ENCODE assay signal across 19 cellular contexts in genomic region chr5:150600951-150601773, GRCh38. TPM values are rescaled to one million over a fixed set of nuclear protein-coding genes. Genes with fewer than 3 reads are reported as not detected.
DNase-seq lines count a peak whose midpoint lies in the region; ATAC-seq, FAIRE-seq and TF ChIP-seq lines count a peak whose summit lies in the region.
"Had no signal": no experiment of that assay in that cellular context is flagged by ENCODE, and none has a peak within 500 bp of the region (broad histone marks: within the 10 kb centered on the region; RNA-seq: fewer than 3 reads in every experiment).

No MANE protein-coding gene starts in this region.

- no peaks in the 10 kb centered on the region for H3K36me3 ChIP-seq in pancreas
- H3K36me3 ChIP-seq in uterus = no peaks in the 10 kb centered on the region
- H3K36me3 ChIP-seq in HAP-1 (replicated peaks) = no peaks in the 10 kb centered on the region
- H3K36me3 ChIP-seq: thyroid gland had no signal

- TF ChIP-seq POLR2A in uterus (IDR thresholded peaks at IDR 0.05) = no peak

- H3K27me3 ChIP-seq in pancreas (no peaks in the 10 kb centered on the region), uterus (no peaks in the 10 kb centered on the region), HAP-1 (ENCODE audit: low read depth) (no peaks in the 10 kb centered on the region)
- H3K27me3 ChIP-seq: thyroid gland had no signal

- peak; percentile 45 for DNase-seq in Right ventricle myocardium inferior (ENCODE audit: missing footprints)
- no peak for DNase-seq in left ventricle myocardium superior
- DNase-seq in fibroblast of gingiva (ENCODE audit: low read depth) = peak; percentile 46
- peak in 1 of 6 donors; percentile 56 for DNase-seq in pancreas
- no peak for DNase-seq in uterus
- DNase-seq in HAP-1 (ENCODE audit: low spot score in 2 of 2) = no peak
- no peak for DNase-seq in GF-D8 (lab: John Stamatoyannopoulos, UW)
- DNase-seq: activated CD4-positive, alpha-beta memory T cell treated with anti-CD3 and anti-CD28 coated beads, Interleukin-2, amount 10 ng/mL, durations not matched to agents 7 days and 5 days; activated gamma-delta T cell; DMS53; erythroblast; MM.1S; OCI-M1; thyroid gland had no signal

- 76 to 78% methylated on average over 27 to 28 of the region's 28 CpGs for WGBS in pancreas, 2 donors

- in situ Hi-C loops in HAP-1 (cut with MboI; ENCODE audit: low sequenced_read_pairs) = no loop called here

- peaks cover 0 to 14% (median 4%) of the 10 kb centered on the region in 3 donors for H3K4me1 ChIP-seq in pancreas
- peaks cover 0 to 8% of the 10 kb centered on the region in 2 donors for H3K4me1 ChIP-seq in uterus
- no peaks in the 10 kb centered on the region for H3K4me1 ChIP-seq in HAP-1

- TF ChIP-seq CTCF in pancreas (IDR thresholded peaks at IDR 0.05) = no peak
- no peak for TF ChIP-seq CTCF in uterus (IDR thresholded peaks at IDR 0.05)

- H3K27ac ChIP-seq in pancreas (peak overlapping the region in 2 of 4 donors; percentile 13 to 20), uterus (peak overlapping the region; percentile 12 to 68)

- no peak for ATAC-seq in Right ventricle myocardium inferior
- ATAC-seq in left ventricle myocardium superior = no peak
- peak in 3 of 4 donors; percentile 24 to 46 (median 39) for ATAC-seq in pancreas
- no peak for ATAC-seq in GM19452 (IDR thresholded peaks at IDR 0.05; ENCODE audit: unreplicated experiment)

- H3K4me3 ChIP-seq in pancreas (no peak overlapping the region), uterus (no peak overlapping the region), HAP-1 (no peak overlapping the region)
- H3K4me3 ChIP-seq: thyroid gland had no signal

- intact Hi-C loops in Right ventricle myocardium inferior (cut with DNase I) (no loop called here), left ventricle myocardium superior (cut with micrococcal nuclease) (no loop called here), pancreas (cut with DNase I) (no loop called here), uterus (cut with DNase I; ENCODE audit: low total_unique reads) (no loop called here)

- H3K9me3 ChIP-seq in pancreas (no peaks in the 10 kb centered on the region), uterus (no peaks in the 10 kb centered on the region), HAP-1 (no peaks in the 10 kb centered on the region)
- H3K9me3 ChIP-seq: thyroid gland had no signal

- no peak for FAIRE-seq in pancreas (lab: Jason Lieb, UNC)
- FAIRE-seq: A204.1, GM12891, GM19239, H54 had no signal

RNA-seq across cellular contexts. Expression of gene SYNPO, which starts 39.3 kb away (rescaled TPM):
- total RNA-seq in Right ventricle myocardium inferior = 587 TPM
- 675 TPM for total RNA-seq in left ventricle myocardium superior
- total RNA-seq in pancreas = 10 to 100 TPM; 23.3 to 68.3 (median 28.4) TPM
- 10 to 100 TPM; 28.8 TPM for polyA plus RNA-seq in pancreas
- total RNA-seq in uterus = 100 to 1,000 TPM in 1 of 4 donors, 10 to 100 TPM in 1, 1 to 10 TPM in 2; 3.6 to 146 (median 10.6) TPM

RNA-seq across cellular contexts. Expression of gene MYOZ3, which starts 59.9 kb away (rescaled TPM):
- total RNA-seq in Right ventricle myocardium inferior (5.5 TPM), left ventricle myocardium superior (3.2 TPM), pancreas (under 1 TPM in 5 of 6 donors, not detected in 1; 0.05 to 0.50 (median 0.31) TPM), uterus (10 to 100 TPM in 1 of 4 donors, 1 to 10 TPM in 2, not detected in 1; 3.2 to 69.1 (median 3.4) TPM)
- polyA plus RNA-seq in pancreas = under 1 TPM; 0.23 to 0.28 TPM

Comparison
In these comparisons a context has a peak if more than half of its experiments do, and no peak if none do; other contexts are left out.
1. DNase-seq: peak in Right ventricle myocardium inferior (single experiment) and fibroblast of gingiva (single experiment); none in left ventricle myocardium superior (single experiment), uterus (0 of 2), HAP-1 (0 of 2) and GF-D8 (single experiment).
2. ATAC-seq: peak in pancreas (3 of 4); none in Right ventricle myocardium inferior (single experiment), left ventricle myocardium superior (single experiment) and GM19452 (single experiment).